In genomic region chr9:97468658-97469448, GRCh38 we compare ENCODE assay signal across 8 cellular contexts. TPM values are rescaled to one million over a fixed set of nuclear protein-coding genes. Genes with fewer than 3 reads are reported as not detected.
A peak's percentile ranks its signal among the peaks of the same experiment; 100 is the strongest.
DNase-seq lines count a peak whose midpoint lies in the region; ATAC-seq lines count a peak whose summit lies in the region.

No MANE protein-coding gene starts in this region.

- H3K4me3 ChIP-seq in CD4-positive, CD25-positive, alpha-beta regulatory T cell (ENCODE audit: low read depth, low read length): no peak overlapping the region

- peaks cover 47% of the 10 kb centered on the region for H3K36me3 ChIP-seq in CD4-positive, CD25-positive, alpha-beta regulatory T cell (ENCODE audit: control insufficient read depth, insufficient read depth, low read length)

- H3K27ac ChIP-seq in CD4-positive, CD25-positive, alpha-beta regulatory T cell (ENCODE audit: insufficient read depth, low read length, poor library complexity, severe bottlenecking): no peak overlapping the region
- peak overlapping the region; percentile 58 for H3K27ac ChIP-seq in substantia nigra (ENCODE audit: low read depth, low read length, poor library complexity, severe bottlenecking)

- H3K4me1 ChIP-seq in CD4-positive, CD25-positive, alpha-beta regulatory T cell (ENCODE audit: control insufficient read depth, insufficient read depth, low read length, poor library complexity, severe bottlenecking): no peaks in the 10 kb centered on the region

- no peak for ATAC-seq in CD4-positive, CD25-positive, alpha-beta regulatory T cell (ENCODE audit: low read depth in 2 of 2)
- ATAC-seq in GM18907 (IDR thresholded peaks at IDR 0.05; ENCODE audit: unreplicated experiment): peak; percentile 85
- ATAC-seq in HG03066 (IDR thresholded peaks at IDR 0.05; ENCODE audit: low read depth, unreplicated experiment): peak; percentile 77

- H3K4me1 Mint-ChIP-seq in CD4-positive, CD25-positive, alpha-beta regulatory T cell: peaks cover 0 to 8% (median 3%) of the 10 kb centered on the region in 4 donors

- no peaks in the 10 kb centered on the region for H3K27me3 ChIP-seq in CD4-positive, CD25-positive, alpha-beta regulatory T cell (ENCODE audit: control insufficient read depth, insufficient read depth, low read length)

- H3K27ac Mint-ChIP-seq in CD4-positive, CD25-positive, alpha-beta regulatory T cell: no peak overlapping the region

- H3K9me3 ChIP-seq in CD4-positive, CD25-positive, alpha-beta regulatory T cell (ENCODE audit: control insufficient read depth in 2 of 2, low read length in 2 of 2): no peaks in the 10 kb centered on the region

- H3K36me3 Mint-ChIP-seq in CD4-positive, CD25-positive, alpha-beta regulatory T cell: peaks cover 46% of the 10 kb centered on the region

- no peaks in the 10 kb centered on the region for H3K9me3 Mint-ChIP-seq in CD4-positive, CD25-positive, alpha-beta regulatory T cell

- peak in 2 of 3 donors; percentile 8 to 58 for DNase-seq in CD4-positive, CD25-positive, alpha-beta regulatory T cell
- DNase-seq in NCI-H2171 (lab: John Stamatoyannopoulos, UW) (peak; percentile 42), epidermal melanocyte (ENCODE audit: insufficient read length, low spot score) (peak; percentile 83), mesenteric fat pad (ENCODE audit: low spot score) (peak; percentile 90), substantia nigra (lab: John Stamatoyannopoulos, UW) (peak; percentile 4 to 95 (median 74))
- peak; percentile 4 to 9 for DNase-seq in activated CD4-positive, alpha-beta T cell treated with anti-CD3 and anti-CD28 coated beads, Interleukin-2, amount 50 U/mL, for 24 hours (ENCODE audit: low read depth in 1 of 2, low spot score in 1 of 2)

- H3K27me3 Mint-ChIP-seq in CD4-positive, CD25-positive, alpha-beta regulatory T cell: no peaks in the 10 kb centered on the region

- H3K4me3 Mint-ChIP-seq in CD4-positive, CD25-positive, alpha-beta regulatory T cell: no peak overlapping the region

RNA-seq across cellular contexts. Expression of gene TMOD1, which starts 32.6 kb away (rescaled TPM):
- total RNA-seq in CD4-positive, CD25-positive, alpha-beta regulatory T cell: 3.7 TPM
- polyA plus RNA-seq in CD4-positive, CD25-positive, alpha-beta regulatory T cell: 10 to 100 TPM in 1 of 4 donors, 1 to 10 TPM in 3; 2.4 to 11.0 (median 5.5) TPM
- 5.8 TPM for total RNA-seq in mesenteric fat pad

RNA-seq across cellular contexts. Expression of gene TDRD7, which starts 57.0 kb away (rescaled TPM):
- 10.3 TPM for total RNA-seq in CD4-positive, CD25-positive, alpha-beta regulatory T cell
- polyA plus RNA-seq in CD4-positive, CD25-positive, alpha-beta regulatory T cell: 1 to 10 TPM; 5.1 to 8.2 (median 7.1) TPM
- total RNA-seq in mesenteric fat pad: 15.1 TPM

Comparison
In these comparisons a context has a peak if more than half of its experiments do, and no peak if none do; other contexts are left out.
1. ATAC-seq: peak in GM18907 (single experiment) and HG03066 (single experiment); none in CD4-positive, CD25-positive, alpha-beta regulatory T cell (0 of 2).
2. DNase-seq: peak in every context shown above with its lines; median percentile 90 in mesenteric fat pad; 83 in epidermal melanocyte; 74 in substantia nigra; 42 in NCI-H2171; 33 in CD4-positive, CD25-positive, alpha-beta regulatory T cell; 6 in activated CD4-positive, alpha-beta T cell treated with anti-CD3 and anti-CD28 coated beads, Interleukin-2, amount 50 U/mL, for 24 hours.